14 cellular contexts compared by ENCODE assay signal in genomic region chr5:109863752-109864151, GRCh38.
DNase-seq lines count a peak whose midpoint lies in the region; ATAC-seq, FAIRE-seq and TF ChIP-seq lines count a peak whose summit lies in the region.
"Had no signal": no experiment of that assay in that cellular context is flagged by ENCODE, and none has a peak within 500 bp of the region (broad histone marks: within the 10 kb centered on the region; RNA-seq: fewer than 3 reads in every experiment).

No MANE protein-coding gene starts in this region.

- H3K9me3 Mint-ChIP-seq in glutamatergic neuron (ENCODE audit: unreplicated experiment): no peaks in the 10 kb centered on the region

- TF ChIP-seq CTCF in endothelial cell of umbilical vein (IDR thresholded peaks at IDR 0.05; ENCODE audit: extremely low read depth in 1 of 2, insufficient read depth in 1 of 2, low read depth in 1 of 2, low read length in 2 of 2): no peak
- no peak for TF ChIP-seq CTCF in GM10248 (IDR thresholded peaks at IDR 0.05; ENCODE audit: control extremely low read depth, extremely low read depth, low read depth, missing control alignments)
- TF ChIP-seq CTCF in glutamatergic neuron (IDR thresholded peaks at IDR 0.05; ENCODE audit: partially characterized antibody, unreplicated experiment): no peak

- H3K36me3 Mint-ChIP-seq in glutamatergic neuron (ENCODE audit: unreplicated experiment): peaks cover 6% of the 10 kb centered on the region

- no peak overlapping the region for H3K27ac ChIP-seq in endothelial cell of umbilical vein (ENCODE audit: insufficient read depth, low read depth, low read length)
- H3K27ac ChIP-seq: breast epithelium, epithelial cell of prostate had no signal

- no peaks in the 10 kb centered on the region for H3K27me3 ChIP-seq in endothelial cell of umbilical vein (ENCODE audit: control insufficient read depth in 2 of 2, insufficient read depth in 2 of 2, low read length in 2 of 2)
- H3K27me3 ChIP-seq: breast epithelium had no signal

- H3K4me1 ChIP-seq in endothelial cell of umbilical vein (ENCODE audit: control insufficient read depth, extremely low read depth, insufficient read depth, low read length): peaks cover 29% of the 10 kb centered on the region
- H3K4me1 ChIP-seq: breast epithelium had no signal

- CTCF ChIA-PET in endothelial cell of umbilical vein (lab: Charles Lee): no interaction called here
- CTCF ChIA-PET in GM10248 (lab: Yijun Ruan, JAX): no interaction called here

- H3K4me3 Mint-ChIP-seq in glutamatergic neuron (ENCODE audit: unreplicated experiment): no peak overlapping the region

- POLR2A ChIA-PET in endothelial cell of umbilical vein (lab: Charles Lee) (no interaction called here), GM10248 (lab: Yijun Ruan, JAX) (no interaction called here)

- dilution Hi-C loops in endothelial cell of umbilical vein (cut with MboI; ENCODE audit: extremely low pct_ligation_motif_present, low sequenced_read_pairs): no loop called here

- no peak for TF ChIP-seq POLR2A in endothelial cell of umbilical vein (IDR thresholded peaks at IDR 0.05; ENCODE audit: low read depth, low read length)

- no peaks in the 10 kb centered on the region for H4K20me1 ChIP-seq in endothelial cell of umbilical vein (replicated peaks; ENCODE audit: control insufficient read depth, extremely low read depth, insufficient read depth, low read length)

- DNase-seq in A172 (ENCODE audit: low spot score) (peak; percentile 18), LHCN-M2 (ENCODE audit: low read depth) (peak; percentile 59), endothelial cell of umbilical vein (ENCODE audit: low read depth, low spot score) (no peak), GM10248 (ENCODE audit: extremely low spot score) (no peak), NCI-H510A treated with DMSO at 0.1 percent for 48 hours (lab: John Stamatoyannopoulos, UW) (no peak), glutamatergic neuron (no peak)
- DNase-seq: NCI-H1092; NCI-H510A; stimulated activated CD4-positive, alpha-beta T cell treated with anti-CD3 and anti-CD28 coated beads, Interleukin-4, amount 100 ng/mL, for 4 hours had no signal

- H3K27me3 Mint-ChIP-seq in glutamatergic neuron (ENCODE audit: unreplicated experiment): peaks cover 3% of the 10 kb centered on the region

- no TSS peak for BruUV-seq in endothelial cell of umbilical vein (replicated peaks; lab: Mats Ljungman, UMichigan)

- H3K79me2 ChIP-seq in endothelial cell of umbilical vein (ENCODE audit: control insufficient read depth, insufficient read depth, low read length): no peaks in the 10 kb centered on the region

- no peaks in the 10 kb centered on the region for H3K36me3 ChIP-seq in endothelial cell of umbilical vein (ENCODE audit: control insufficient read depth in 2 of 2, extremely low read depth in 1 of 2, insufficient read depth in 2 of 2, low read length in 2 of 2)
- H3K36me3 ChIP-seq: breast epithelium had no signal

- H3K9ac ChIP-seq in endothelial cell of umbilical vein (replicated peaks; ENCODE audit: extremely low read depth, insufficient read depth, low read length): no peak overlapping the region

- intact Hi-C loops in endothelial cell of umbilical vein (cut with micrococcal nuclease): no loop called here

- H3K4me2 ChIP-seq in endothelial cell of umbilical vein (ENCODE audit: insufficient read depth, low read length): no peak overlapping the region

- no peaks in the 10 kb centered on the region for H3K9me3 ChIP-seq in endothelial cell of umbilical vein (replicated peaks; ENCODE audit: control insufficient read depth, insufficient read depth, low read length)
- H3K9me3 ChIP-seq: breast epithelium had no signal

- no peak overlapping the region for H3K27ac Mint-ChIP-seq in glutamatergic neuron (ENCODE audit: unreplicated experiment)

- H2AFZ ChIP-seq in endothelial cell of umbilical vein (ENCODE audit: low read depth, low read length): no peak overlapping the region

- no peak for FAIRE-seq in endothelial cell of umbilical vein (lab: Jason Lieb, UNC)
- FAIRE-seq: GM18507 had no signal

- no peaks in the 10 kb centered on the region for H3K9me1 ChIP-seq in endothelial cell of umbilical vein (replicated peaks; ENCODE audit: control insufficient read depth, extremely low read depth, insufficient read depth, low read length)

- peaks cover 10% of the 10 kb centered on the region for H3K4me1 Mint-ChIP-seq in glutamatergic neuron (ENCODE audit: low read depth, unreplicated experiment)

- ATAC-seq in GM19035 (IDR thresholded peaks at IDR 0.05; ENCODE audit: unreplicated experiment) (peak; percentile 63), GM21576 (IDR thresholded peaks at IDR 0.05; ENCODE audit: unreplicated experiment) (no peak)

- H3K4me3 ChIP-seq in endothelial cell of umbilical vein (replicated peaks in 1 of 3; ENCODE audit: insufficient read depth in 1 of 3, low read depth in 1 of 3, low read length in 3 of 3): no peak overlapping the region
- H3K4me3 ChIP-seq: breast epithelium had no signal

TF ChIP-seq in endothelial cell of umbilical vein, 7 proteins besides CTCF, POLR2A, EP300 and RAD21:
- no peak for TF ChIP-seq MAX (IDR thresholded peaks at IDR 0.05; ENCODE audit: insufficient read depth, insufficient read length)
- no peak for TF ChIP-seq EZH2 (IDR thresholded peaks at IDR 0.05; ENCODE audit: borderline replicate concordance, low read depth, low read length, severe bottlenecking)
- TF ChIP-seq MYC (IDR thresholded peaks at IDR 0.05; ENCODE audit: low read depth, low read length): no peak
- TF ChIP-seq FOS (IDR thresholded peaks at IDR 0.05; ENCODE audit: borderline replicate concordance, insufficient read depth, low read length): peak; percentile 43

Comparison
In these comparisons a context has a peak if more than half of its experiments do, and no peak if none do; other contexts are left out.
1. DNase-seq: peak in A172 (single experiment) and LHCN-M2 (single experiment); none in endothelial cell of umbilical vein (single experiment), GM10248 (single experiment), NCI-H510A treated with DMSO at 0.1 percent for 48 hours (single experiment) and glutamatergic neuron (single experiment).